In the genomic region with DNA sequence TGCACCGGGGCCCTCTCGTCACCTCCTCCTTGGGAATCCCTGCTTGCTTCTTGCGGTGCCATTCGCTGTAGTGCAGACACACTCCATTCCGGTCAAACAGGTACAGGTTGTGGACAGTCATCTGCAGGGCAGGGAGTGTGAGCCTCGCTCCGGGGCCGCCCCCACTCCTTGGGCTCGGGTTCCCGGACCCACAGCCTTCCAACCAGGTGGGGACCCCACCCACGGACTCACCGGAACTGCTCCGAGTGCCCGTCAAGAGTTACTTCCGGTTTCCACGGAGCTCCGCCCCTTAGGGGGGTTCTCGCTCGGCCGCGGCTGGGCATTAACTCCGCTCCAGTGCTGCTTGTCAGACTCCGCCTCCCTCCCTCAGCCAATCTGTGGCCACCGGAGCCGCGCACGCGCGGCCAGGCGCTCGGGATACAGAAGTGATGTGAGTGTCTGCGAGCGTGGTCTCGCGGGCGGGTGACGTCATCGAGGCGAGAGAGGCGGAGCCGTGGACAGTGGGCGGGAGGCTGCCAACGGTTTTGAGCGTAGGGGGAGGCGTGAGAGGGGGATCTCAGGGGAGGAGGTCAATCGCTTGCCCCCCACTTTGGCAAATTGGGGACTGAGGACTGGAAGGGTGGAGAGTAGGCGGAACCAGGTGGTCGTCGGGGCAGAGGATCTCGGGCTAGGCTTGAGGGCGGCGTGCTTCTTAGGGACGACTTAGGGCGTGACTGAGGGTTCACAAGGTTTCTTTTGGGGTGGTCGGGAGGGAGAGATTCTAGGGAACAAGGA, we compare ENCODE assay signal across 8 cellular contexts. TPM values are rescaled to one million over a fixed set of nuclear protein-coding genes. Genes with fewer than 3 reads are reported as not detected.
DNase-seq lines count a peak whose midpoint lies in the region; ATAC-seq lines count a peak whose summit lies in the region.

A gene with protein sequence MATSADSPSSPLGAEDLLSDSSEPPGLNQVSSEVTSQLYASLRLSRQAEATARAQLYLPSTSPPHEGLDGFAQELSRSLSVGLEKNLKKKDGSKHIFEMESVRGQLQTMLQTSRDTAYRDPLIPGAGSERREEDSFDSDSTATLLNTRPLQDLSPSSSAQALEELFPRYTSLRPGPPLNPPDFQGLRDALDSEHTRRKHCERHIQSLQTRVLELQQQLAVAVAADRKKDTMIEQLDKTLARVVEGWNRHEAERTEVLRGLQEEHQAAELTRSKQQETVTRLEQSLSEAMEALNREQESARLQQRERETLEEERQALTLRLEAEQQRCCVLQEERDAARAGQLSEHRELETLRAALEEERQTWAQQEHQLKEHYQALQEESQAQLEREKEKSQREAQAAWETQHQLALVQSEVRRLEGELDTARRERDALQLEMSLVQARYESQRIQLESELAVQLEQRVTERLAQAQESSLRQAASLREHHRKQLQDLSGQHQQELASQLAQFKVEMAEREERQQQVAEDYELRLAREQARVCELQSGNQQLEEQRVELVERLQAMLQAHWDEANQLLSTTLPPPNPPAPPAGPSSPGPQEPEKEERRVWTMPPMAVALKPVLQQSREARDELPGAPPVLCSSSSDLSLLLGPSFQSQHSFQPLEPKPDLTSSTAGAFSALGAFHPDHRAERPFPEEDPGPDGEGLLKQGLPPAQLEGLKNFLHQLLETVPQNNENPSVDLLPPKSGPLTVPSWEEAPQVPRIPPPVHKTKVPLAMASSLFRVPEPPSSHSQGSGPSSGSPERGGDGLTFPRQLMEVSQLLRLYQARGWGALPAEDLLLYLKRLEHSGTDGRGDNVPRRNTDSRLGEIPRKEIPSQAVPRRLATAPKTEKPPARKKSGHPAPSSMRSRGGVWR (plus strand): TSS at position 498 of the 774 bp plus-strand sequence. CDS start 874 bp downstream, outside the sequence.
A gene with protein sequence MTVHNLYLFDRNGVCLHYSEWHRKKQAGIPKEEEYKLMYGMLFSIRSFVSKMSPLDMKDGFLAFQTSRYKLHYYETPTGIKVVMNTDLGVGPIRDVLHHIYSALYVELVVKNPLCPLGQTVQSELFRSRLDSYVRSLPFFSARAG (minus strand): TSS at position 238 of the 774 bp plus-strand sequence. CDS start 117 bp downstream, at position 121.

- no peaks in the 10 kb centered on the region for H3K27me3 ChIP-seq in CD8-positive, alpha-beta memory T cell (ENCODE audit: insufficient read depth, low read length, poor library complexity, severe bottlenecking)

- H3K4me3 ChIP-seq in CD8-positive, alpha-beta memory T cell (ENCODE audit: low read length) = peak within 1 kb of the TSS; percentile 97

- H3K36me3 Mint-ChIP-seq in CD8-positive, alpha-beta memory T cell = peaks cover 0 to 38% (median 8%) of the 10 kb centered on the region in 3 donors

- peak within 1 kb of the TSS; percentile 74 to 99 (median 98) for H3K27ac Mint-ChIP-seq in CD8-positive, alpha-beta memory T cell

- peaks cover 0 to 2% of the 10 kb centered on the region in 2 donors for H3K27me3 Mint-ChIP-seq in CD8-positive, alpha-beta memory T cell

- peaks cover 43 to 59% (median 54%) of the 10 kb centered on the region in 3 donors for H3K4me1 Mint-ChIP-seq in CD8-positive, alpha-beta memory T cell

- peaks cover 34% of the 10 kb centered on the region for H3K4me1 ChIP-seq in CD8-positive, alpha-beta memory T cell (ENCODE audit: insufficient read depth, low read length)

- peak; percentile 92 for ATAC-seq in GM19468 (IDR thresholded peaks at IDR 0.05; ENCODE audit: extremely low read depth, unreplicated experiment)

- DNase-seq in CD8-positive, alpha-beta memory T cell = peak; percentile 99 to 100 (median 99)
- peak; percentile 97 for DNase-seq in HS-5 (ENCODE audit: low read depth)
- DNase-seq in NK-92 treated with Interleukin-12 subunit alpha and Interleukin-12 subunit beta, amount 100 ng/mL, for 24 hours (lab: John Stamatoyannopoulos, UW) = peak; percentile 91
- peak; percentile 99 for DNase-seq in activated CD8-positive, alpha-beta memory T cell treated with anti-CD3 and anti-CD28 coated beads for 24 hours
- DNase-seq in effector CD4-positive, alpha-beta T cell = peak; percentile 99
- peak; percentile 99 for DNase-seq in lung microvascular endothelial cell (ENCODE audit: low read depth in 2 of 2)
- DNase-seq in stimulated activated CD4-positive, alpha-beta T cell treated with anti-CD3 and anti-CD28 coated beads, TNF-alpha, amount 100 ng/mL, for 48 hours (ENCODE audit: low read depth in 3 of 3) = peak; percentile 98 to 99 (median 99)

- peak within 1 kb of the TSS; percentile 88 to 99 (median 96) for H3K4me3 Mint-ChIP-seq in CD8-positive, alpha-beta memory T cell

- H3K9me3 ChIP-seq in CD8-positive, alpha-beta memory T cell (ENCODE audit: low read length) = no peaks in the 10 kb centered on the region

- peaks cover 11% of the 10 kb centered on the region for H3K36me3 ChIP-seq in CD8-positive, alpha-beta memory T cell (ENCODE audit: insufficient read depth, low read length)

- H3K27ac ChIP-seq in CD8-positive, alpha-beta memory T cell (ENCODE audit: low read depth, low read length) = peak within 1 kb of the TSS; percentile 92

- CTCF ChIA-PET in CD8-positive, alpha-beta memory T cell (lab: Charles Lee) = interaction anchor here (1.1 to 6.9 kb wide), 12 partner anchors 8 to 188 kb away, joined by 3 to 34 read pairs (median 4); a partner anchor contains a TSS

- POLR2A ChIA-PET in CD8-positive, alpha-beta memory T cell (lab: Charles Lee) = interaction anchor here (0.6 to 3.2 kb wide), 6 partner anchors 16 to 185 kb away, joined by 3 to 15 read pairs (median 4); a partner anchor contains a TSS

- H3K9me3 Mint-ChIP-seq in CD8-positive, alpha-beta memory T cell = no peaks in the 10 kb centered on the region

RNA-seq across cellular contexts. Expression of the first gene that starts in this region (rescaled TPM):
- total RNA-seq in CD8-positive, alpha-beta memory T cell = 10 to 100 TPM; 44.3 to 46.8 TPM
- 12.0 TPM for polyA plus RNA-seq in CD8-positive, alpha-beta memory T cell
- 10.5 and 11.9 TPM in 2 replicates for total RNA-seq in lung microvascular endothelial cell

RNA-seq across cellular contexts. Expression of the second gene that starts in this region (rescaled TPM):
- 100 to 1,000 TPM; 158 TPM for total RNA-seq in CD8-positive, alpha-beta memory T cell
- 272 TPM for polyA plus RNA-seq in CD8-positive, alpha-beta memory T cell
- total RNA-seq in lung microvascular endothelial cell = 48.8 and 54.7 TPM in 2 replicates

Comparison
In these comparisons a context has a peak if more than half of its experiments do, and no peak if none do; other contexts are left out.
1. Peak in every context shown above with its lines: DNase-seq, ATAC-seq, H3K4me3 ChIP-seq and H3K27ac ChIP-seq.